Comparison of ENCODE assay signal across 1 cellular context in genomic region chr20:18507218-18508191, GRCh38.
A peak's percentile ranks its signal among the peaks of the same experiment; 100 is the strongest.
TF ChIP-seq lines count a peak whose summit lies in the region.

Gene SEC23B, plus strand, starts transcription at chr20:18507940. Its CDS starts 2,896 bp downstream, at chr20:18510836.

TF ChIP-seq in A549, 52 proteins besides CTCF, POLR2A, EP300 and RAD21 (continued from another document):
- peak; percentile 81 for TF ChIP-seq MAX (IDR thresholded peaks at IDR 0.05)
- TF ChIP-seq ZC3H11A (IDR thresholded peaks at IDR 0.05) = no peak
- TF ChIP-seq GATA3 (IDR thresholded peaks at IDR 0.05; ENCODE audit: borderline replicate concordance) = peak; percentile 14; the same call in 1 of the 2 replicates
